Comparison of ENCODE assay signal across 13 cellular contexts in genomic region chr7:13980474-13980873, GRCh38. TPM values are rescaled to one million over a fixed set of nuclear protein-coding genes. Genes with fewer than 3 reads are reported as not detected.
DNase-seq lines count a peak whose midpoint lies in the region; ATAC-seq and TF ChIP-seq lines count a peak whose summit lies in the region.
"Had no signal": no experiment of that assay in that cellular context is flagged by ENCODE, and none has a peak within 500 bp of the region (broad histone marks: within the 10 kb centered on the region; RNA-seq: fewer than 3 reads in every experiment).

No MANE protein-coding gene starts in this region.

- CTCF ChIA-PET in A673 (lab: Charles Lee), result interaction anchor here (1.4 kb wide), 1 partner anchor 9 kb away, joined by 5 read pairs; the partner anchor contains the start of gene ETV1

- H3K36me3 ChIP-seq in A673 (ENCODE audit: insufficient read depth, low read length, poor library complexity, severe bottlenecking), result no peaks in the 10 kb centered on the region
- H3K36me3 ChIP-seq: colonic mucosa had no signal

- H3K27me3 ChIP-seq in A673 (replicated peaks; ENCODE audit: insufficient read depth, low read depth, low read length, poor library complexity), result no peaks in the 10 kb centered on the region
- H3K27me3 ChIP-seq: colonic mucosa, foreskin keratinocyte had no signal

- POLR2A ChIA-PET in A673 (lab: Charles Lee; ENCODE audit: low non-redundant PET), result no interaction called here

- DNase-seq in A673 (ENCODE audit: low spot score) (peak; percentile 56), LNCaP clone FGC (ENCODE audit: low read depth) (peak; percentile 51), dermis blood vessel endothelial cell (peak; percentile 13), myocyte (ENCODE audit: low read depth) (peak; percentile 6), head of caudate nucleus (no peak), NCI-H526 (lab: John Stamatoyannopoulos, UW) (no peak)
- DNase-seq: NCI-H1436 treated with DMSO at 0.1 percent for 48 hours, NCI-H524 treated with DMSO at 0.1 percent for 48 hours had no signal

- H3K4me3 ChIP-seq in A673 (ENCODE audit: low read depth, low read length, poor library complexity, severe bottlenecking) (peak overlapping the region; percentile 13), LNCaP clone FGC (ENCODE audit: low read depth, low read length) (no peak overlapping the region)
- H3K4me3 ChIP-seq: colonic mucosa had no signal

- BruUV-seq in A673 (replicated peaks; lab: Mats Ljungman, UMichigan), result no TSS peak

- peaks cover 59% of the 10 kb centered on the region for H3K4me1 ChIP-seq in A673 (ENCODE audit: insufficient read depth, low read length, poor library complexity, severe bottlenecking)

- H3K27ac ChIP-seq in A673 (ENCODE audit: low read depth, low read length, poor library complexity, severe bottlenecking), result peak overlapping the region; percentile 82
- H3K27ac ChIP-seq: colonic mucosa, foreskin keratinocyte had no signal

- intact Hi-C loops in A673 (cut with micrococcal nuclease; ENCODE audit: unreplicated experiment), result loop anchor here (2.0 to 10.0 kb wide), 5 partner anchors 60 to 712 kb away; no protein-coding TSS in a partner anchor
- intact Hi-C loops in head of caudate nucleus (cut with DNase I), result no loop called here

- TF ChIP-seq CTCF in A673 (conservative IDR thresholded peaks at IDR 0.05; ENCODE audit: low read depth, low read length), result no peak
- TF ChIP-seq CTCF in LNCaP clone FGC (IDR thresholded peaks at IDR 0.05; ENCODE audit: control insufficient read depth, extremely low read depth, insufficient read depth), result no peak

- ATAC-seq in GM21381 (IDR thresholded peaks at IDR 0.05; ENCODE audit: unreplicated experiment) (no peak), HG02798 (IDR thresholded peaks at IDR 0.05; ENCODE audit: poor library complexity, unreplicated experiment) (no peak)
- ATAC-seq: activated naive CD4-positive, alpha-beta T cell treated with anti-CD3 and anti-CD28 coated beads, Interleukin-2, amount 50 U/mL, for 72 hours had no signal

- no peaks in the 10 kb centered on the region for H3K9me3 ChIP-seq in A673 (ENCODE audit: low read depth, low read length, poor library complexity, severe bottlenecking)
- H3K9me3 ChIP-seq: colonic mucosa had no signal

RNA-seq across cellular contexts. Expression of gene ETV1, which starts 9.0 kb away (rescaled TPM):
- total RNA-seq in A673 (2021) (60.1 and 84.1 TPM in 2 replicates), dermis blood vessel endothelial cell (5.6 and 10.4 TPM in 2 replicates), myocyte (8.9 and 23.7 TPM in 2 replicates)
- polyA plus RNA-seq in myocyte (2012), result 4.7 TPM
- total RNA-seq: activated naive CD4-positive, alpha-beta T cell treated with anti-CD3 and anti-CD28 coated beads, Interleukin-2, amount 50 U/mL, for 72 hours had no signal

Comparison
In these comparisons a context has a peak if more than half of its experiments do, and no peak if none do; other contexts are left out.
1. DNase-seq: peak in A673 (single experiment), LNCaP clone FGC (single experiment), dermis blood vessel endothelial cell (single experiment) and myocyte (single experiment); none in head of caudate nucleus (0 of 42) and NCI-H526 (0 of 2).